ENCODE assay signal across 8 cellular contexts in genomic region chr1:152440635-152441471, GRCh38.
DNase-seq lines count a peak whose midpoint lies in the region; ATAC-seq lines count a peak whose summit lies in the region.

No MANE protein-coding gene starts in this region.

- DNase-seq in AG20443 (ENCODE audit: low spot score): peak; percentile 93
- DNase-seq in NCI-H446 treated with DMSO at 0.1 percent for 48 hours (lab: John Stamatoyannopoulos, UW): peak; percentile 16
- DNase-seq in activated CD4-positive, alpha-beta T cell treated with anti-CD3 and anti-CD28 coated beads for 4 hours: peak; percentile 63 to 71
- DNase-seq in dedifferentiated amniotic fluid mesenchymal stem cell (ENCODE audit: extremely low spot score): peak; percentile 59
- DNase-seq in medulla oblongata (ENCODE audit: extremely low spot score): peak; percentile 87
- peak; percentile 30 to 46 for DNase-seq in stimulated activated CD8-positive, alpha-beta memory T cell treated with anti-CD3 and anti-CD28 coated beads, Interleukin-4, amount 100 ng/mL, for 1 hour (ENCODE audit: low read depth in 2 of 2, low spot score in 1 of 2)

- ATAC-seq in GM18867 (IDR thresholded peaks at IDR 0.05; ENCODE audit: unreplicated experiment) (peak; percentile 99), HG03103 (IDR thresholded peaks at IDR 0.05; ENCODE audit: low read depth, unreplicated experiment) (peak; percentile 86)

Comparison
In these comparisons a context has a peak if more than half of its experiments do, and no peak if none do; other contexts are left out.
1. Peak in every context shown above with its lines: DNase-seq and ATAC-seq.
2. DNase-seq: peak in every context shown above with its lines; median percentile 93 in AG20443; 87 in medulla oblongata; 67 in activated CD4-positive, alpha-beta T cell treated with anti-CD3 and anti-CD28 coated beads for 4 hours; 59 in dedifferentiated amniotic fluid mesenchymal stem cell; 38 in stimulated activated CD8-positive, alpha-beta memory T cell treated with anti-CD3 and anti-CD28 coated beads, Interleukin-4, amount 100 ng/mL, for 1 hour; 16 in NCI-H446 treated with DMSO at 0.1 percent for 48 hours.